In the genomic region with DNA sequence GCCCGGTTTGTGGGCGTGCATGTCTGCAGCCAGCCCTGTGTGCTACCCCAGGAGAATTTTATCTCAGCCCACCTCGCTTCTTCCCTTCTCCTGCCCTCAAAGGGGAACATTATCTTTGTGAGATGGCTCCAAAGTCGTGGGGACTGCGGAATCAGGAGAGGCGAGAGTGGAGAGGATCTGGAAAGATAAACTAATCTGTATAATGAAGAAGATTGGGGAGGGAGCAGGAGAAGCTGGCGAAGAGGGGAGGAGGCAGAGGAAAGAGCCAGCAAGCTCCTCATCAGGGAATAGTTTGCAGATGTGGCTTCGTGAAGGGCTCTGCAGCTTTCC, we compare ENCODE assay signal across 20 cellular contexts.
"Had no signal": no experiment of that assay in that cellular context is flagged by ENCODE, and none has a peak within 500 bp of the region (broad histone marks: within the 10 kb centered on the region; RNA-seq: fewer than 3 reads in every experiment).

No MANE protein-coding gene starts in this region.

- H3K9me3 Mint-ChIP-seq: activated B cell treated with CpG ODN at 0.5 μM for 24 hours; activated naive CD8-positive, alpha-beta T cell treated with anti-CD3 and anti-CD28 coated beads for 36 hours; brain; neural progenitor cell; stimulated activated naive CD8-positive, alpha-beta T cell treated with anti-CD3 and anti-CD28 coated beads, Interleukin-15, amount 100 ng/mL, for 72 hours; T-helper 2 cell treated with Interferon-gamma antibody and Interleukin-4, amounts not matched to agents 5 μg/mL and 100 μg/mL, for 36 hours had no signal

- H3K4me3 ChIP-seq: heart left ventricle, neural progenitor cell, ovary, spleen, thoracic aorta had no signal

- ATAC-seq: left colon; sciatic nerve; stimulated activated naive CD8-positive, alpha-beta T cell treated with anti-CD3 and anti-CD28 coated beads, Interleukin-15, amount 100 ng/mL, for 72 hours had no signal

- H3K36me3 Mint-ChIP-seq: activated naive CD8-positive, alpha-beta T cell treated with anti-CD3 and anti-CD28 coated beads for 36 hours; brain; neural progenitor cell had no signal

- H3K27me3 ChIP-seq: neural progenitor cell, ovary had no signal

- H3K4me3 Mint-ChIP-seq: activated B cell treated with CpG ODN at 0.5 μM for 24 hours; activated naive CD8-positive, alpha-beta T cell treated with anti-CD3 and anti-CD28 coated beads for 36 hours; brain; neural progenitor cell; stimulated activated naive CD8-positive, alpha-beta T cell treated with anti-CD3 and anti-CD28 coated beads, Interleukin-15, amount 100 ng/mL, for 72 hours; T-helper 2 cell treated with Interferon-gamma antibody and Interleukin-4, amounts not matched to agents 5 μg/mL and 100 μg/mL, for 36 hours had no signal

- H3K4me1 ChIP-seq: heart left ventricle, neural progenitor cell, spleen had no signal

- H3K4me1 Mint-ChIP-seq: activated B cell treated with CpG ODN at 0.5 μM for 24 hours; activated naive CD8-positive, alpha-beta T cell treated with anti-CD3 and anti-CD28 coated beads for 36 hours; neural progenitor cell; stimulated activated naive CD8-positive, alpha-beta T cell treated with anti-CD3 and anti-CD28 coated beads, Interleukin-15, amount 100 ng/mL, for 72 hours had no signal

- H3K27ac ChIP-seq: heart left ventricle, neural progenitor cell, ovary, spleen, thoracic aorta had no signal

- DNase-seq: activated B cell treated with CpG ODN at 0.5 μM for 24 hours; activated CD4-positive, alpha-beta T cell treated with anti-CD3 and anti-CD28 coated beads for 48 hours; activated gamma-delta T cell treated with Interleukin-2 at 50 U/mL for 16 hours; activated naive CD8-positive, alpha-beta T cell treated with anti-CD3 and anti-CD28 coated beads for 36 hours; activated T-cell treated with anti-CD3 and anti-CD28 coated beads, Interleukin-2, amount 50 U/mL, for 1 hour; amygdala; central memory CD4-positive, alpha-beta T cell; cortex of kidney; effector CD8-positive, alpha-beta T cell; left colon; spleen; stimulated activated naive CD8-positive, alpha-beta T cell treated with anti-CD3 and anti-CD28 coated beads, Interleukin-15, amount 100 ng/mL, for 72 hours; SW 1271 had no signal

- H3K27ac Mint-ChIP-seq: activated B cell treated with CpG ODN at 0.5 μM for 24 hours; activated naive CD8-positive, alpha-beta T cell treated with anti-CD3 and anti-CD28 coated beads for 36 hours; neural progenitor cell; stimulated activated naive CD8-positive, alpha-beta T cell treated with anti-CD3 and anti-CD28 coated beads, Interleukin-15, amount 100 ng/mL, for 72 hours; T-helper 2 cell treated with Interferon-gamma antibody and Interleukin-4, amounts not matched to agents 5 μg/mL and 100 μg/mL, for 36 hours had no signal
